ENCODE assay signal across 1 cellular context in the genomic region with DNA sequence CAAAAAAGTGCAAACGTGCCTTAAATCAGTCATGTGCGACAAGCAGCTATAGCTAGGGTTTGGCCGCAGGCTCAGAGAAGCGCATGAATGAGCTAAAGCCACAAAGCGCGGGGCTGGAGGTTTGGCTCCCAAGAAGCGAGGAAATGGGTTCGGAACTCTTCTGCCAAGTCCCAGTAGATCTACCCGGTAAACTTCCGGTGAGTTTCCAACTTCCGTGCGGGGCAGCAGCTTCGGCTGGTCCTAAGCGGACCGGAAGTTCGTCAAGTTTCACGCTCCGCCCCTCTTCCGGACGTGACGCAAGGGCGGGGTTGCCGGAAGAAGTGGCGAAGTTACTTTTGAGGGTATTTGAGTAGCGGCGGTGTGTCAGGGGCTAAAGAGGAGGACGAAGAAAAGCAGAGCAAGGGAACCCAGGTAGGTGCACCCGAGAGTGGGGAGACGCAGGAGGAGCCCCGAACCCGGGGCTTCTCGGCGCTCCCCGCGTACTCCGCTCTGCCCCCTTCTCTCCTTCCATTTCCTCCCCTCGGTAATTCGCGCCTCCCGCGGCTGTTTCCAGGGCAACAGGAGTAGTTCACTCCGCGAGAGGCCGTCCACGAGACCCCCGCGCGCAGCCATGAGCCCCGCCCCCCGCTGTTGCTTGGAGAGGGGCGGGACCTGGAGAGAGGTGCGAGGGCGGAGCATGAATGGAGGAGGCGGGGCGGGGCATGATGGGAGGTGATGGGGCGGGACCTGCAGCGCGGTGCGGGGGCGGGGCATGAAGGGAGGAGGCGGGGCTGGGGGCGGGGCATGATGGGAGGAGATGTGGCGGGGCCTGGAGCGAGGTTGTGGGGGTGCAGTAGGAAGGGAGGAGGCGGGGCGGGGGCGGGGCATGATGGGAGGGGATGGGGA.
A peak's percentile ranks its signal among the peaks of the same experiment; 100 is the strongest.
TF ChIP-seq lines count a peak whose summit lies in the region.

A gene (plus strand): TSS at position 292 of the 885 bp plus-strand sequence. CDS start 1,149 bp downstream, outside the sequence.

TF ChIP-seq in HEK293, 187 proteins besides CTCF, POLR2A, EP300 and RAD21 (continued from another document and continues in another):
- TF ChIP-seq, protein P1, sequence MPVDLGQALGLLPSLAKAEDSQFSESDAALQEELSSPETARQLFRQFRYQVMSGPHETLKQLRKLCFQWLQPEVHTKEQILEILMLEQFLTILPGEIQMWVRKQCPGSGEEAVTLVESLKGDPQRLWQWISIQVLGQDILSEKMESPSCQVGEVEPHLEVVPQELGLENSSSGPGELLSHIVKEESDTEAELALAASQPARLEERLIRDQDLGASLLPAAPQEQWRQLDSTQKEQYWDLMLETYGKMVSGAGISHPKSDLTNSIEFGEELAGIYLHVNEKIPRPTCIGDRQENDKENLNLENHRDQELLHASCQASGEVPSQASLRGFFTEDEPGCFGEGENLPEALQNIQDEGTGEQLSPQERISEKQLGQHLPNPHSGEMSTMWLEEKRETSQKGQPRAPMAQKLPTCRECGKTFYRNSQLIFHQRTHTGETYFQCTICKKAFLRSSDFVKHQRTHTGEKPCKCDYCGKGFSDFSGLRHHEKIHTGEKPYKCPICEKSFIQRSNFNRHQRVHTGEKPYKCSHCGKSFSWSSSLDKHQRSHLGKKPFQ (tag by site-specific recombination; IDR thresholded peaks at IDR 0.05), result no peak
- TF ChIP-seq ZBTB21 (tag by site-specific recombination; IDR thresholded peaks at IDR 0.05) (peak; percentile 99), YY2 (tag by site-specific recombination; IDR thresholded peaks at IDR 0.05) (no peak; the same call in 1 of the 2 replicates), ZNF623 (tag by site-specific recombination; IDR thresholded peaks at IDR 0.05) (peak; percentile 22; the same call in 1 of the 2 replicates), ZNF529 (tag by site-specific recombination; IDR thresholded peaks at IDR 0.05; ENCODE audit: insufficient replicate concordance) (no peak), ZNF514 (tag by site-specific recombination; IDR thresholded peaks at IDR 0.05) (no peak), ZNF132 (tag by site-specific recombination; IDR thresholded peaks at IDR 0.05; ENCODE audit: borderline replicate concordance) (no peak), ZNF521 (tag by site-specific recombination; IDR thresholded peaks at IDR 0.05) (no peak), ZNF610 (tag by site-specific recombination; IDR thresholded peaks at IDR 0.05; ENCODE audit: borderline replicate concordance) (0 out of 2 replicates have a peak, but pooled peaks have one; percentile 58), ZNF2 (tag by site-specific recombination; IDR thresholded peaks at IDR 0.05) (peak; percentile 73; the same call in 1 of the 2 replicates), KLF10 (tag by site-specific recombination; IDR thresholded peaks at IDR 0.05) (peak; percentile 58; the same call in 1 of the 2 replicates), ZBTB1 (tag by site-specific recombination; IDR thresholded peaks at IDR 0.05) (no peak), ZNF223 (tag by site-specific recombination; IDR thresholded peaks at IDR 0.05) (no peak), ZSCAN23 (tag by site-specific recombination; IDR thresholded peaks at IDR 0.05) (no peak), ZIC2 (tag by site-specific recombination; IDR thresholded peaks at IDR 0.05) (peak; percentile 42), ZNF174 (tag by site-specific recombination; IDR thresholded peaks at IDR 0.05) (no peak), ZNF24 (tag by site-specific recombination; IDR thresholded peaks at IDR 0.05) (peak; percentile 89), ZNF837 (tag by site-specific recombination; IDR thresholded peaks at IDR 0.05) (no peak), ZNF621 (tag by site-specific recombination; IDR thresholded peaks at IDR 0.05) (no peak), ZNF585B (tag by site-specific recombination; IDR thresholded peaks at IDR 0.05) (no peak), ZNF433 (tag by site-specific recombination; IDR thresholded peaks at IDR 0.05; ENCODE audit: low read depth) (no peak), ZNF791 (tag by site-specific recombination; IDR thresholded peaks at IDR 0.05) (no peak), HOXD13 (CRISPR knock-in tag; IDR thresholded peaks at IDR 0.05; ENCODE audit: borderline replicate concordance) (no peak), ZNF202 (tag by site-specific recombination; IDR thresholded peaks at IDR 0.05; ENCODE audit: borderline replicate concordance) (no peak), GLIS2 (tag by site-specific recombination; IDR thresholded peaks at IDR 0.05) (peak; percentile 83), ZNF76 (tag by site-specific recombination; IDR thresholded peaks at IDR 0.05; ENCODE audit: borderline replicate concordance, low read depth) (peak; percentile 43; the same call in 1 of the 2 replicates)
- TF ChIP-seq, protein P2, sequence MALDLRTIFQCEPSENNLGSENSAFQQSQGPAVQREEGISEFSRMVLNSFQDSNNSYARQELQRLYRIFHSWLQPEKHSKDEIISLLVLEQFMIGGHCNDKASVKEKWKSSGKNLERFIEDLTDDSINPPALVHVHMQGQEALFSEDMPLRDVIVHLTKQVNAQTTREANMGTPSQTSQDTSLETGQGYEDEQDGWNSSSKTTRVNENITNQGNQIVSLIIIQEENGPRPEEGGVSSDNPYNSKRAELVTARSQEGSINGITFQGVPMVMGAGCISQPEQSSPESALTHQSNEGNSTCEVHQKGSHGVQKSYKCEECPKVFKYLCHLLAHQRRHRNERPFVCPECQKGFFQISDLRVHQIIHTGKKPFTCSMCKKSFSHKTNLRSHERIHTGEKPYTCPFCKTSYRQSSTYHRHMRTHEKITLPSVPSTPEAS (tag by site-specific recombination; IDR thresholded peaks at IDR 0.05), result peak; percentile 46; the same call in 1 of the 2 replicates
- TF ChIP-seq, protein P3, sequence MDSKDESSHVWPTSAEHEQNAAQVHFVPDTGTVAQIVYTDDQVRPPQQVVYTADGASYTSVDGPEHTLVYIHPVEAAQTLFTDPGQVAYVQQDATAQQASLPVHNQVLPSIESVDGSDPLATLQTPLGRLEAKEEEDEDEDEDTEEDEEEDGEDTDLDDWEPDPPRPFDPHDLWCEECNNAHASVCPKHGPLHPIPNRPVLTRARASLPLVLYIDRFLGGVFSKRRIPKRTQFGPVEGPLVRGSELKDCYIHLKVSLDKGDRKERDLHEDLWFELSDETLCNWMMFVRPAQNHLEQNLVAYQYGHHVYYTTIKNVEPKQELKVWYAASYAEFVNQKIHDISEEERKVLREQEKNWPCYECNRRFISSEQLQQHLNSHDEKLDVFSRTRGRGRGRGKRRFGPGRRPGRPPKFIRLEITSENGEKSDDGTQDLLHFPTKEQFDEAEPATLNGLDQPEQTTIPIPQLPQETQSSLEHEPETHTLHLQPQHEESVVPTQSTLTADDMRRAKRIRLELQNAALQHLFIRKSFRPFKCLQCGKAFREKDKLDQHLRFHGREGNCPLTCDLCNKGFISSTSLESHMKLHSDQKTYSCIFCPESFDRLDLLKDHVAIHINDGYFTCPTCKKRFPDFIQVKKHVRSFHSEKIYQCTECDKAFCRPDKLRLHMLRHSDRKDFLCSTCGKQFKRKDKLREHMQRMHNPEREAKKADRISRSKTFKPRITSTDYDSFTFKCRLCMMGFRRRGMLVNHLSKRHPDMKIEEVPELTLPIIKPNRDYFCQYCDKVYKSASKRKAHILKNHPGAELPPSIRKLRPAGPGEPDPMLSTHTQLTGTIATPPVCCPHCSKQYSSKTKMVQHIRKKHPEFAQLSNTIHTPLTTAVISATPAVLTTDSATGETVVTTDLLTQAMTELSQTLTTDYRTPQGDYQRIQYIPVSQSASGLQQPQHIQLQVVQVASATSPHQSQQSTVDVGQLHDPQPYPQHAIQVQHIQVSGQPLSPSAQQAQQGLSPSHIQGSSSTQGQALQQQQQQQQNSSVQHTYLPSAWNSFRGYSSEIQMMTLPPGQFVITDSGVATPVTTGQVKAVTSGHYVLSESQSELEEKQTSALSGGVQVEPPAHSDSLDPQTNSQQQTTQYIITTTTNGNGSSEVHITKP (tag by site-specific recombination; IDR thresholded peaks at IDR 0.05), result peak; percentile 98
- TF ChIP-seq, protein P4, sequence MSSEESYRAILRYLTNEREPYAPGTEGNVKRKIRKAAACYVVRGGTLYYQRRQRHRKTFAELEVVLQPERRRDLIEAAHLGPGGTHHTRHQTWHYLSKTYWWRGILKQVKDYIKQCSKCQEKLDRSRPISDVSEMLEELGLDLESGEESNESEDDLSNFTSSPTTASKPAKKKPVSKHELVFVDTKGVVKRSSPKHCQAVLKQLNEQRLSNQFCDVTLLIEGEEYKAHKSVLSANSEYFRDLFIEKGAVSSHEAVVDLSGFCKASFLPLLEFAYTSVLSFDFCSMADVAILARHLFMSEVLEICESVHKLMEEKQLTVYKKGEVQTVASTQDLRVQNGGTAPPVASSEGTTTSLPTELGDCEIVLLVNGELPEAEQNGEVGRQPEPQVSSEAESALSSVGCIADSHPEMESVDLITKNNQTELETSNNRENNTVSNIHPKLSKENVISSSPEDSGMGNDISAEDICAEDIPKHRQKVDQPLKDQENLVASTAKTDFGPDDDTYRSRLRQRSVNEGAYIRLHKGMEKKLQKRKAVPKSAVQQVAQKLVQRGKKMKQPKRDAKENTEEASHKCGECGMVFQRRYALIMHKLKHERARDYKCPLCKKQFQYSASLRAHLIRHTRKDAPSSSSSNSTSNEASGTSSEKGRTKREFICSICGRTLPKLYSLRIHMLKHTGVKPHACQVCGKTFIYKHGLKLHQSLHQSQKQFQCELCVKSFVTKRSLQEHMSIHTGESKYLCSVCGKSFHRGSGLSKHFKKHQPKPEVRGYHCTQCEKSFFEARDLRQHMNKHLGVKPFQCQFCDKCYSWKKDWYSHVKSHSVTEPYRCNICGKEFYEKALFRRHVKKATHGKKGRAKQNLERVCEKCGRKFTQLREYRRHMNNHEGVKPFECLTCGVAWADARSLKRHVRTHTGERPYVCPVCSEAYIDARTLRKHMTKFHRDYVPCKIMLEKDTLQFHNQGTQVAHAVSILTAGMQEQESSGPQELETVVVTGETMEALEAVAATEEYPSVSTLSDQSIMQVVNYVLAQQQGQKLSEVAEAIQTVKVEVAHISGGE (tag by site-specific recombination; conservative IDR thresholded peaks at IDR 0.05; ENCODE audit: low read depth), result peak; percentile 99
- TF ChIP-seq, protein P5, sequence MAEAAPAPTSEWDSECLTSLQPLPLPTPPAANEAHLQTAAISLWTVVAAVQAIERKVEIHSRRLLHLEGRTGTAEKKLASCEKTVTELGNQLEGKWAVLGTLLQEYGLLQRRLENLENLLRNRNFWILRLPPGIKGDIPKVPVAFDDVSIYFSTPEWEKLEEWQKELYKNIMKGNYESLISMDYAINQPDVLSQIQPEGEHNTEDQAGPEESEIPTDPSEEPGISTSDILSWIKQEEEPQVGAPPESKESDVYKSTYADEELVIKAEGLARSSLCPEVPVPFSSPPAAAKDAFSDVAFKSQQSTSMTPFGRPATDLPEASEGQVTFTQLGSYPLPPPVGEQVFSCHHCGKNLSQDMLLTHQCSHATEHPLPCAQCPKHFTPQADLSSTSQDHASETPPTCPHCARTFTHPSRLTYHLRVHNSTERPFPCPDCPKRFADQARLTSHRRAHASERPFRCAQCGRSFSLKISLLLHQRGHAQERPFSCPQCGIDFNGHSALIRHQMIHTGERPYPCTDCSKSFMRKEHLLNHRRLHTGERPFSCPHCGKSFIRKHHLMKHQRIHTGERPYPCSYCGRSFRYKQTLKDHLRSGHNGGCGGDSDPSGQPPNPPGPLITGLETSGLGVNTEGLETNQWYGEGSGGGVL (tag by site-specific recombination; IDR thresholded peaks at IDR 0.05), result no peak
- TF ChIP-seq, protein P6, sequence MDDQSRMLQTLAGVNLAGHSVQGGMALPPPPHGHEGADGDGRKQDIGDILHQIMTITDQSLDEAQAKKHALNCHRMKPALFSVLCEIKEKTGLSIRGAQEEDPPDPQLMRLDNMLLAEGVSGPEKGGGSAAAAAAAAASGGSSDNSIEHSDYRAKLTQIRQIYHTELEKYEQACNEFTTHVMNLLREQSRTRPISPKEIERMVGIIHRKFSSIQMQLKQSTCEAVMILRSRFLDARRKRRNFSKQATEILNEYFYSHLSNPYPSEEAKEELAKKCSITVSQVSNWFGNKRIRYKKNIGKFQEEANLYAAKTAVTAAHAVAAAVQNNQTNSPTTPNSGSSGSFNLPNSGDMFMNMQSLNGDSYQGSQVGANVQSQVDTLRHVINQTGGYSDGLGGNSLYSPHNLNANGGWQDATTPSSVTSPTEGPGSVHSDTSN (CRISPR knock-in tag; IDR thresholded peaks at IDR 0.05), result no peak
- TF ChIP-seq, protein P7, sequence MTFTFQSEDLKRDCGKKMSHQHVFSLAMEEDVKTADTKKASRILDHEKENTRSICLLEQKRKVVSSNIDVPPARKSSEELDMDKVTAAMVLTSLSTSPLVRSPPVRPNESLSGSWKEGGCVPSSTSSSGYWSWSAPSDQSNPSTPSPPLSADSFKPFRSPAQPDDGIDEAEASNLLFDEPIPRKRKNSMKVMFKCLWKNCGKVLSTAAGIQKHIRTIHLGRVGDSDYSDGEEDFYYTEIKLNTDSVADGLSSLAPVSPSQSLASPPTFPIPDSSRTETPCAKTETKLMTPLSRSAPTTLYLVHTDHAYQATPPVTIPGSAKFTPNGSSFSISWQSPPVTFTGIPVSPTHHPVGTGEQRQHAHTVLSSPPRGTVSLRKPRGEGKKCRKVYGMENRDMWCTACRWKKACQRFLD (tag by site-specific recombination; IDR thresholded peaks at IDR 0.05), result no peak
- TF ChIP-seq, protein P8, sequence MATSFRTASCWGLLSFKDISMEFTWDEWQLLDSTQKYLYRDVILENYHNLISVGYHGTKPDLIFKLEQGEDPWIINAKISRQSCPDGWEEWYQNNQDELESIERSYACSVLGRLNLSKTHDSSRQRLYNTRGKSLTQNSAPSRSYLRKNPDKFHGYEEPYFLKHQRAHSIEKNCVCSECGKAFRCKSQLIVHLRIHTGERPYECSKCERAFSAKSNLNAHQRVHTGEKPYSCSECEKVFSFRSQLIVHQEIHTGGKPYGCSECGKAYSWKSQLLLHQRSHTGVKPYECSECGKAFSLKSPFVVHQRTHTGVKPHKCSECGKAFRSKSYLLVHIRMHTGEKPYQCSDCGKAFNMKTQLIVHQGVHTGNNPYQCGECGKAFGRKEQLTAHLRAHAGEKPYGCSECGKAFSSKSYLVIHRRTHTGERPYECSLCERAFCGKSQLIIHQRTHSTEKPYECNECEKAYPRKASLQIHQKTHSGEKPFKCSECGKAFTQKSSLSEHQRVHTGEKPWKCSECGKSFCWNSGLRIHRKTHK (tag by site-specific recombination; IDR thresholded peaks at IDR 0.05), result no peak
- TF ChIP-seq, protein P9, sequence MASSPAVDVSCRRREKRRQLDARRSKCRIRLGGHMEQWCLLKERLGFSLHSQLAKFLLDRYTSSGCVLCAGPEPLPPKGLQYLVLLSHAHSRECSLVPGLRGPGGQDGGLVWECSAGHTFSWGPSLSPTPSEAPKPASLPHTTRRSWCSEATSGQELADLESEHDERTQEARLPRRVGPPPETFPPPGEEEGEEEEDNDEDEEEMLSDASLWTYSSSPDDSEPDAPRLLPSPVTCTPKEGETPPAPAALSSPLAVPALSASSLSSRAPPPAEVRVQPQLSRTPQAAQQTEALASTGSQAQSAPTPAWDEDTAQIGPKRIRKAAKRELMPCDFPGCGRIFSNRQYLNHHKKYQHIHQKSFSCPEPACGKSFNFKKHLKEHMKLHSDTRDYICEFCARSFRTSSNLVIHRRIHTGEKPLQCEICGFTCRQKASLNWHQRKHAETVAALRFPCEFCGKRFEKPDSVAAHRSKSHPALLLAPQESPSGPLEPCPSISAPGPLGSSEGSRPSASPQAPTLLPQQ (tag by site-specific recombination; IDR thresholded peaks at IDR 0.05), result peak; percentile 90
